Comparison of ENCODE assay signal across 9 cellular contexts in genomic region chr1:193418745-193419058, GRCh38.
DNase-seq lines count a peak whose midpoint lies in the region; ATAC-seq and TF ChIP-seq lines count a peak whose summit lies in the region.
"Had no signal": no experiment of that assay in that cellular context is flagged by ENCODE, and none has a peak within 500 bp of the region (broad histone marks: within the 10 kb centered on the region; RNA-seq: fewer than 3 reads in every experiment).

No MANE protein-coding gene starts in this region.

- peaks cover 32% of the 10 kb centered on the region for H3K4me1 Mint-ChIP-seq in activated T-cell treated with anti-CD3 and anti-CD28 coated beads, Interleukin-2, amount 50 U/mL, for 72 hours (ENCODE audit: low read depth)
- H3K4me1 Mint-ChIP-seq in activated naive CD8-positive, alpha-beta T cell treated with anti-CD3 and anti-CD28 coated beads, Interleukin-2, amount 50 U/mL, for 24 hours: peaks cover 47% of the 10 kb centered on the region
- peaks cover 6% of the 10 kb centered on the region for H3K4me1 Mint-ChIP-seq in WTC11
- H3K4me1 Mint-ChIP-seq in nephron progenitor cell: peaks cover 30% of the 10 kb centered on the region

- no peak for TF ChIP-seq POLR2A in upper lobe of left lung (IDR thresholded peaks at IDR 0.05)

- H3K36me3 Mint-ChIP-seq in activated T-cell treated with anti-CD3 and anti-CD28 coated beads, Interleukin-2, amount 50 U/mL, for 72 hours (ENCODE audit: insufficient read depth in 2 of 2): no peaks in the 10 kb centered on the region
- no peaks in the 10 kb centered on the region for H3K36me3 Mint-ChIP-seq in activated naive CD8-positive, alpha-beta T cell treated with anti-CD3 and anti-CD28 coated beads, Interleukin-2, amount 50 U/mL, for 24 hours (ENCODE audit: low read depth)
- H3K36me3 Mint-ChIP-seq in WTC11 (no peaks in the 10 kb centered on the region), nephron progenitor cell (ENCODE audit: low read depth) (no peaks in the 10 kb centered on the region)

- H3K27me3 ChIP-seq in lower lobe of right lung (ENCODE audit: low read depth): no peaks in the 10 kb centered on the region
- H3K27me3 ChIP-seq in upper lobe of left lung: no peaks in the 10 kb centered on the region
- H3K27me3 ChIP-seq in foreskin keratinocyte: no peaks in the 10 kb centered on the region

- TF ChIP-seq EP300 in upper lobe of left lung (IDR thresholded peaks at IDR 0.05): no peak

- H3K36me3 ChIP-seq in lower lobe of right lung (no peaks in the 10 kb centered on the region), upper lobe of left lung (no peaks in the 10 kb centered on the region)

- peak in 1 of 2 donors; percentile 25 for ATAC-seq in activated T-cell treated with anti-CD3 and anti-CD28 coated beads, Interleukin-2, amount 50 U/mL, for 72 hours (replicated peaks in 1 of 2)
- ATAC-seq in activated naive CD8-positive, alpha-beta T cell treated with anti-CD3 and anti-CD28 coated beads, Interleukin-2, amount 50 U/mL, for 24 hours: no peak
- no peak for ATAC-seq in lower lobe of right lung
- ATAC-seq in upper lobe of left lung (ENCODE audit: low FRiP score in 2 of 2): peak in 1 of 2 donors; percentile 34
- no peak for ATAC-seq in WTC11
- ATAC-seq in foreskin keratinocyte: no peak

- H3K4me3 ChIP-seq in lower lobe of right lung (peak overlapping the region; percentile 41), upper lobe of left lung (peak overlapping the region; percentile 11 to 40 (median 24))

- H3K27ac ChIP-seq in lower lobe of right lung: peak overlapping the region; percentile 47
- H3K27ac ChIP-seq in upper lobe of left lung: peak overlapping the region in 3 of 4 donors; percentile 6 to 68 (median 60)
- no peak overlapping the region for H3K27ac ChIP-seq in foreskin keratinocyte

- no peak for DNase-seq in activated T-cell treated with anti-CD3 and anti-CD28 coated beads, Interleukin-2, amount 50 U/mL, for 72 hours
- DNase-seq in activated T-cell treated with anti-CD3 and anti-CD28 coated beads, Interleukin-2, amount 50 U/mL, for 1 hour: no peak
- DNase-seq in activated naive CD8-positive, alpha-beta T cell treated with anti-CD3 and anti-CD28 coated beads, Interleukin-2, amount 50 U/mL, for 24 hours: no peak
- no peak for DNase-seq in lower lobe of right lung
- no peak for DNase-seq in upper lobe of left lung
- DNase-seq in WTC11 (ENCODE audit: low spot score): no peak
- no peak for DNase-seq in nephron progenitor cell
- DNase-seq in foreskin keratinocyte: no peak
- DNase-seq: SIG-M5 had no signal

- CTCF ChIA-PET in WTC11 (lab: Charles Lee): no interaction called here

- H3K4me1 ChIP-seq in lower lobe of right lung: no peaks in the 10 kb centered on the region
- peaks cover 9 to 18% (median 11%) of the 10 kb centered on the region in 4 donors for H3K4me1 ChIP-seq in upper lobe of left lung
- H3K4me1 ChIP-seq in foreskin keratinocyte: no peaks in the 10 kb centered on the region

- no peak for TF ChIP-seq CTCF in lower lobe of right lung (IDR thresholded peaks at IDR 0.05)
- no peak for TF ChIP-seq CTCF in upper lobe of left lung (IDR thresholded peaks at IDR 0.05)
- no peak for TF ChIP-seq CTCF in WTC11 (IDR thresholded peaks at IDR 0.05)
- TF ChIP-seq CTCF in nephron progenitor cell (IDR thresholded peaks at IDR 0.05): no peak
- TF ChIP-seq CTCF in foreskin keratinocyte (conservative IDR thresholded peaks at IDR 0.05): no peak

- H3K27me3 Mint-ChIP-seq in activated T-cell treated with anti-CD3 and anti-CD28 coated beads, Interleukin-2, amount 50 U/mL, for 72 hours (ENCODE audit: low read depth): no peaks in the 10 kb centered on the region
- H3K27me3 Mint-ChIP-seq in activated naive CD8-positive, alpha-beta T cell treated with anti-CD3 and anti-CD28 coated beads, Interleukin-2, amount 50 U/mL, for 24 hours: no peaks in the 10 kb centered on the region
- no peaks in the 10 kb centered on the region for H3K27me3 Mint-ChIP-seq in WTC11 (ENCODE audit: low read depth)
- H3K27me3 Mint-ChIP-seq in nephron progenitor cell (ENCODE audit: low read depth, poor library complexity): peaks cover 5% of the 10 kb centered on the region

- POLR2A ChIA-PET in WTC11 (lab: Charles Lee): no interaction called here

- intact Hi-C loops in lower lobe of right lung (cut with DNase I): no loop called here

- WGBS in upper lobe of left lung, 2 donors: 60 to 61% methylated on average over 3 of the region's 3 CpGs

- H3K4me3 Mint-ChIP-seq in activated T-cell treated with anti-CD3 and anti-CD28 coated beads, Interleukin-2, amount 50 U/mL, for 72 hours: peak overlapping the region; percentile 73 to 83
- peak overlapping the region; percentile 70 for H3K4me3 Mint-ChIP-seq in activated naive CD8-positive, alpha-beta T cell treated with anti-CD3 and anti-CD28 coated beads, Interleukin-2, amount 50 U/mL, for 24 hours
- H3K4me3 Mint-ChIP-seq in WTC11 (no peak overlapping the region), nephron progenitor cell (no peak overlapping the region)

- H3K9me3 Mint-ChIP-seq in activated T-cell treated with anti-CD3 and anti-CD28 coated beads, Interleukin-2, amount 50 U/mL, for 72 hours: peaks cover 0 to 2% of the 10 kb centered on the region in 2 donors
- peaks cover 6% of the 10 kb centered on the region for H3K9me3 Mint-ChIP-seq in activated naive CD8-positive, alpha-beta T cell treated with anti-CD3 and anti-CD28 coated beads, Interleukin-2, amount 50 U/mL, for 24 hours
- H3K9me3 Mint-ChIP-seq in WTC11 (no peaks in the 10 kb centered on the region), nephron progenitor cell (no peaks in the 10 kb centered on the region)

- peak overlapping the region; percentile 85 for H3K27ac Mint-ChIP-seq in activated T-cell treated with anti-CD3 and anti-CD28 coated beads, Interleukin-2, amount 50 U/mL, for 72 hours
- H3K27ac Mint-ChIP-seq in activated naive CD8-positive, alpha-beta T cell treated with anti-CD3 and anti-CD28 coated beads, Interleukin-2, amount 50 U/mL, for 24 hours: peak overlapping the region; percentile 77
- H3K27ac Mint-ChIP-seq in WTC11 (no peak overlapping the region), nephron progenitor cell (no peak overlapping the region)

- H3K9me3 ChIP-seq in lower lobe of right lung: no peaks in the 10 kb centered on the region
- H3K9me3 ChIP-seq in upper lobe of left lung: no peaks in the 10 kb centered on the region

TF ChIP-seq in WTC11, 78 proteins besides CTCF, POLR2A, EP300 and RAD21:
- no peak for TF ChIP-seq SP1 (CRISPR knock-in tag; conservative IDR thresholded peaks at IDR 0.05)
- no peak for TF ChIP-seq KAT7 (CRISPR knock-in tag; IDR thresholded peaks at IDR 0.05; ENCODE audit: borderline replicate concordance)
TF ChIP-seq in WTC11: peak in this region for 0.

Comparison
In these comparisons a context has a peak if more than half of its experiments do, and no peak if none do; other contexts are left out.
1. H3K27ac Mint-ChIP-seq: peak in activated T-cell treated with anti-CD3 and anti-CD28 coated beads, Interleukin-2, amount 50 U/mL, for 72 hours (single experiment) and activated naive CD8-positive, alpha-beta T cell treated with anti-CD3 and anti-CD28 coated beads, Interleukin-2, amount 50 U/mL, for 24 hours (single experiment); none in WTC11 (single experiment) and nephron progenitor cell (single experiment).
2. H3K4me3 Mint-ChIP-seq: peak in activated T-cell treated with anti-CD3 and anti-CD28 coated beads, Interleukin-2, amount 50 U/mL, for 72 hours (2 of 2) and activated naive CD8-positive, alpha-beta T cell treated with anti-CD3 and anti-CD28 coated beads, Interleukin-2, amount 50 U/mL, for 24 hours (single experiment); none in WTC11 (single experiment) and nephron progenitor cell (single experiment).